ENCODE assay signal across 16 cellular contexts in genomic region chrX:28498658-28499057, GRCh38.
A peak's percentile ranks its signal among the peaks of the same experiment; 100 is the strongest.
DNase-seq lines count a peak whose midpoint lies in the region; FAIRE-seq and TF ChIP-seq lines count a peak whose summit lies in the region.
"Had no signal": no experiment of that assay in that cellular context is flagged by ENCODE, and none has a peak within 500 bp of the region (broad histone marks: within the 10 kb centered on the region; RNA-seq: fewer than 3 reads in every experiment).

No MANE protein-coding gene starts in this region.

- no peak for FAIRE-seq in small intestine (lab: Jason Lieb, UNC)

- TF ChIP-seq CTCF in MCF 10A (IDR thresholded peaks at IDR 0.05; ENCODE audit: unreplicated experiment) (no peak), breast epithelium (IDR thresholded peaks at IDR 0.05) (no peak), astrocyte of the spinal cord (IDR thresholded peaks at IDR 0.05; ENCODE audit: low read depth, low read length) (no peak)

- no peaks in the 10 kb centered on the region for H3K27me3 Mint-ChIP-seq in MCF 10A (ENCODE audit: insufficient read depth, unreplicated experiment)
- H3K27me3 Mint-ChIP-seq: CD4-positive, alpha-beta memory T cell had no signal

- POLR2A ChIA-PET in MCF 10A (lab: Yijun Ruan, JAX), result interaction anchor here (0.6 kb wide), 1 partner anchor 1852 kb away, joined by 3 read pairs; no protein-coding TSS in a partner anchor

- in situ Hi-C loops in astrocyte of the spinal cord (cut with HindIII; ENCODE audit: low sequenced_read_pairs), result no loop called here

- peak overlapping the region; percentile 65 for H3K4me3 Mint-ChIP-seq in MCF 10A (ENCODE audit: unreplicated experiment)
- H3K4me3 Mint-ChIP-seq: CD4-positive, alpha-beta memory T cell had no signal

- no peaks in the 10 kb centered on the region for H3K4me1 ChIP-seq in breast epithelium
- H3K4me1 ChIP-seq in small intestine (ENCODE audit: control insufficient read depth in 2 of 2, insufficient read depth in 1 of 2, low read depth in 1 of 2, low read length in 1 of 2), result no peaks in the 10 kb centered on the region
- H3K4me1 ChIP-seq: tibial nerve had no signal

- 38 to 61% (median 49%) methylated on average over 3 of the region's 3 CpGs for WGBS in small intestine, 3 donors

- H3K27ac ChIP-seq in breast epithelium (no peak overlapping the region), small intestine (ENCODE audit: low read depth in 1 of 2, low read length in 1 of 2) (no peak overlapping the region)
- H3K27ac ChIP-seq: cardiac muscle cell, tibial nerve had no signal

- intact Hi-C loops in MCF 10A (cut with micrococcal nuclease), result no loop called here
- intact Hi-C loops in breast epithelium (cut with DNase I; ENCODE audit: low total_unique reads), result no loop called here
- intact Hi-C loops in head of caudate nucleus (cut with DNase I), result no loop called here

- no peak for TF ChIP-seq POLR2A in breast epithelium (IDR thresholded peaks at IDR 0.05)

- H3K36me3 ChIP-seq in breast epithelium (no peaks in the 10 kb centered on the region), small intestine (ENCODE audit: control insufficient read depth in 2 of 2, insufficient read depth in 2 of 2, low read length in 2 of 2) (no peaks in the 10 kb centered on the region)
- H3K36me3 ChIP-seq: cardiac muscle cell, tibial nerve had no signal

- BruUV-seq in MCF 10A (replicated peaks; lab: Mats Ljungman, UMichigan), result no TSS peak

- H3K4me3 ChIP-seq in breast epithelium, result no peak overlapping the region
- H3K4me3 ChIP-seq in astrocyte of the spinal cord (ENCODE audit: low read depth, low read length), result no peak overlapping the region
- no peak overlapping the region for H3K4me3 ChIP-seq in small intestine (ENCODE audit: low read depth in 1 of 2, low read length in 2 of 2)
- H3K4me3 ChIP-seq: cardiac muscle cell, tibial nerve had no signal

- H3K27ac Mint-ChIP-seq in MCF 10A (ENCODE audit: low read depth, unreplicated experiment), result peak overlapping the region; percentile 91
- H3K27ac Mint-ChIP-seq: CD4-positive, alpha-beta memory T cell had no signal

- DNase-seq in MCF 10A (ENCODE audit: unreplicated experiment) (peak; percentile 76), breast epithelium (ENCODE audit: low spot score in 2 of 2) (no peak), astrocyte of the spinal cord (ENCODE audit: low read depth, low spot score) (peak; percentile 32), iPS-NIHi7 (ENCODE audit: extremely low spot score) (peak; percentile 62), EL (no peak), head of caudate nucleus (no peak), small intestine (no peak)
- DNase-seq in activated CD4-positive, alpha-beta T cell treated with anti-CD3 and anti-CD28 coated beads for 4 hours, result no peak
- DNase-seq: activated gamma-delta T cell treated with Interleukin-2 at 50 U/mL for 16 hours; CD4-positive, alpha-beta memory T cell; left colon; NCI-H446; right cardiac atrium; stimulated activated CD4-positive, alpha-beta T cell treated with anti-CD3 and anti-CD28 coated beads, Interleukin-2, amount 100 ng/mL, for 48 hours had no signal

- H3K9me3 ChIP-seq in breast epithelium (no peaks in the 10 kb centered on the region), small intestine (ENCODE audit: control insufficient read depth, low read depth) (no peaks in the 10 kb centered on the region)
- H3K9me3 ChIP-seq: tibial nerve had no signal

- CTCF ChIA-PET in MCF 10A (lab: Yijun Ruan, JAX), result no interaction called here

- H3K36me3 Mint-ChIP-seq in MCF 10A (ENCODE audit: insufficient read depth, unreplicated experiment), result no peaks in the 10 kb centered on the region
- H3K36me3 Mint-ChIP-seq: CD4-positive, alpha-beta memory T cell had no signal

- H3K27me3 ChIP-seq in breast epithelium (peaks cover 0 to 15% of the 10 kb centered on the region in 2 donors), small intestine (ENCODE audit: control insufficient read depth in 2 of 2, insufficient read depth in 2 of 2, low read length in 2 of 2) (no peaks in the 10 kb centered on the region)
- H3K27me3 ChIP-seq: cardiac muscle cell, tibial nerve had no signal

- H3K9me3 Mint-ChIP-seq in MCF 10A (ENCODE audit: unreplicated experiment), result no peaks in the 10 kb centered on the region

- peaks cover 10% of the 10 kb centered on the region for H3K4me1 Mint-ChIP-seq in MCF 10A (ENCODE audit: insufficient read depth, unreplicated experiment)
- H3K4me1 Mint-ChIP-seq: CD4-positive, alpha-beta memory T cell had no signal

Comparison
In these comparisons a context has a peak if more than half of its experiments do, and no peak if none do; other contexts are left out.
1. DNase-seq: peak in MCF 10A (single experiment), astrocyte of the spinal cord (single experiment) and iPS-NIHi7 (single experiment); none in breast epithelium (0 of 2), EL (single experiment), activated CD4-positive, alpha-beta T cell treated with anti-CD3 and anti-CD28 coated beads for 4 hours (0 of 2), head of caudate nucleus (0 of 42) and small intestine (single experiment).